3 cellular contexts compared by ENCODE assay signal in the genomic region with DNA sequence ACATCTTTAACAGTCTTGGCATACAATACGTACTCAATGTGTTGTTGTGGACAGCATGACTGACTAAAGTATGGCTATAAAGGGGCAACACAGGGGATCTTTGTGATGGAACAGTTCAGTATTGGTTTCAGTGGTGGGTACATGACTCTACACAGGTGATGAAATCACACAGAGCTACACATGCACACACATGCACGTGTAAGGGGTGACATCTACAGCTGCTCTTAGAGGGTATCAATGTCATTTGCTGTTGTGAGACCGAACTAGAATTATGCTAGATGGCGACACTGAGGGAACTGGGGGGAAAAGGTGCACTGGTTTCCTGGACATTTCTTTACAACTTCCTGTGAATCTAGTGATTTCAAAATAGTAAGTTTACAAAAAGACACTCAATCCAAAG.
TF ChIP-seq lines count a peak whose summit lies in the region.

No MANE protein-coding gene starts in this region.

TF ChIP-seq in SK-N-SH, 30 proteins besides CTCF, POLR2A, EP300 and RAD21:
- TF ChIP-seq, protein P1, sequence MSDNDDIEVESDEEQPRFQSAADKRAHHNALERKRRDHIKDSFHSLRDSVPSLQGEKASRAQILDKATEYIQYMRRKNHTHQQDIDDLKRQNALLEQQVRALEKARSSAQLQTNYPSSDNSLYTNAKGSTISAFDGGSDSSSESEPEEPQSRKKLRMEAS (IDR thresholded peaks at IDR 0.05; ENCODE audit: low read depth) = no peak
- TF ChIP-seq GABPA (IDR thresholded peaks at IDR 0.05; ENCODE audit: low read depth) (no peak), YY1 (IDR thresholded peaks at IDR 0.05; ENCODE audit: low read depth) (no peak), NRF1 (IDR thresholded peaks at IDR 0.05; ENCODE audit: low read depth, low read length) (no peak), JUND (IDR thresholded peaks at IDR 0.05) (no peak), EZH2phosphoT487 (IDR thresholded peaks at IDR 0.05; ENCODE audit: borderline replicate concordance, low read depth) (no peak), RXRA (IDR thresholded peaks at IDR 0.05; ENCODE audit: borderline replicate concordance, low read depth) (no peak), FOXJ3 (CRISPR knock-in tag; IDR thresholded peaks at IDR 0.05) (no peak), TAF1 (IDR thresholded peaks at IDR 0.05; ENCODE audit: borderline replicate concordance, low read depth, low read length) (no peak), GATA2 (CRISPR knock-in tag; IDR thresholded peaks at IDR 0.05) (no peak), SMC3 (IDR thresholded peaks at IDR 0.05; ENCODE audit: low read depth, low read length) (no peak), TCF12 (IDR thresholded peaks at IDR 0.05) (no peak)

TF ChIP-seq in SK-N-SH treated with all-trans-retinoic acid at 6 μM for 48 hours, 23 proteins besides CTCF, POLR2A, EP300 and RAD21:
- TF ChIP-seq ZC3H10 (CRISPR knock-in tag; IDR thresholded peaks at IDR 0.05) = no peak
- TF ChIP-seq, protein P2, sequence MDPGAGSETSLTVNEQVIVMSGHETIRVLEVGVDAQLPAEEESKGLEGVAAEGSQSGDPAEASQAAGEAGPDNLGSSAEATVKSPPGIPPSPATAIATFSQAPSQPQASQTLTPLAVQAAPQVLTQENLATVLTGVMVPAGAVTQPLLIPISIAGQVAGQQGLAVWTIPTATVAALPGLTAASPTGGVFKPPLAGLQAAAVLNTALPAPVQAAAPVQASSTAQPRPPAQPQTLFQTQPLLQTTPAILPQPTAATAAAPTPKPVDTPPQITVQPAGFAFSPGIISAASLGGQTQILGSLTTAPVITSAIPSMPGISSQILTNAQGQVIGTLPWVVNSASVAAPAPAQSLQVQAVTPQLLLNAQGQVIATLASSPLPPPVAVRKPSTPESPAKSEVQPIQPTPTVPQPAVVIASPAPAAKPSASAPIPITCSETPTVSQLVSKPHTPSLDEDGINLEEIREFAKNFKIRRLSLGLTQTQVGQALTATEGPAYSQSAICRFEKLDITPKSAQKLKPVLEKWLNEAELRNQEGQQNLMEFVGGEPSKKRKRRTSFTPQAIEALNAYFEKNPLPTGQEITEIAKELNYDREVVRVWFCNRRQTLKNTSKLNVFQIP (CRISPR knock-in tag; IDR thresholded peaks at IDR 0.05; ENCODE audit: borderline replicate concordance, low read depth) = no peak
- TF ChIP-seq, protein P3, sequence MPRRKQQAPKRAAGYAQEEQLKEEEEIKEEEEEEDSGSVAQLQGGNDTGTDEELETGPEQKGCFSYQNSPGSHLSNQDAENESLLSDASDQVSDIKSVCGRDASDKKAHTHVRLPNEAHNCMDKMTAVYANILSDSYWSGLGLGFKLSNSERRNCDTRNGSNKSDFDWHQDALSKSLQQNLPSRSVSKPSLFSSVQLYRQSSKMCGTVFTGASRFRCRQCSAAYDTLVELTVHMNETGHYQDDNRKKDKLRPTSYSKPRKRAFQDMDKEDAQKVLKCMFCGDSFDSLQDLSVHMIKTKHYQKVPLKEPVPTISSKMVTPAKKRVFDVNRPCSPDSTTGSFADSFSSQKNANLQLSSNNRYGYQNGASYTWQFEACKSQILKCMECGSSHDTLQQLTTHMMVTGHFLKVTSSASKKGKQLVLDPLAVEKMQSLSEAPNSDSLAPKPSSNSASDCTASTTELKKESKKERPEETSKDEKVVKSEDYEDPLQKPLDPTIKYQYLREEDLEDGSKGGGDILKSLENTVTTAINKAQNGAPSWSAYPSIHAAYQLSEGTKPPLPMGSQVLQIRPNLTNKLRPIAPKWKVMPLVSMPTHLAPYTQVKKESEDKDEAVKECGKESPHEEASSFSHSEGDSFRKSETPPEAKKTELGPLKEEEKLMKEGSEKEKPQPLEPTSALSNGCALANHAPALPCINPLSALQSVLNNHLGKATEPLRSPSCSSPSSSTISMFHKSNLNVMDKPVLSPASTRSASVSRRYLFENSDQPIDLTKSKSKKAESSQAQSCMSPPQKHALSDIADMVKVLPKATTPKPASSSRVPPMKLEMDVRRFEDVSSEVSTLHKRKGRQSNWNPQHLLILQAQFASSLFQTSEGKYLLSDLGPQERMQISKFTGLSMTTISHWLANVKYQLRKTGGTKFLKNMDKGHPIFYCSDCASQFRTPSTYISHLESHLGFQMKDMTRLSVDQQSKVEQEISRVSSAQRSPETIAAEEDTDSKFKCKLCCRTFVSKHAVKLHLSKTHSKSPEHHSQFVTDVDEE (CRISPR knock-in tag; IDR thresholded peaks at IDR 0.05) = no peak
- TF ChIP-seq GLIS3 (CRISPR knock-in tag; IDR thresholded peaks at IDR 0.05) = no peak
- TF ChIP-seq ZNF8 (CRISPR knock-in tag; IDR thresholded peaks at IDR 0.05) = no peak
- no peak for TF ChIP-seq CSDC2 (CRISPR knock-in tag; IDR thresholded peaks at IDR 0.05)
- TF ChIP-seq, protein P4, sequence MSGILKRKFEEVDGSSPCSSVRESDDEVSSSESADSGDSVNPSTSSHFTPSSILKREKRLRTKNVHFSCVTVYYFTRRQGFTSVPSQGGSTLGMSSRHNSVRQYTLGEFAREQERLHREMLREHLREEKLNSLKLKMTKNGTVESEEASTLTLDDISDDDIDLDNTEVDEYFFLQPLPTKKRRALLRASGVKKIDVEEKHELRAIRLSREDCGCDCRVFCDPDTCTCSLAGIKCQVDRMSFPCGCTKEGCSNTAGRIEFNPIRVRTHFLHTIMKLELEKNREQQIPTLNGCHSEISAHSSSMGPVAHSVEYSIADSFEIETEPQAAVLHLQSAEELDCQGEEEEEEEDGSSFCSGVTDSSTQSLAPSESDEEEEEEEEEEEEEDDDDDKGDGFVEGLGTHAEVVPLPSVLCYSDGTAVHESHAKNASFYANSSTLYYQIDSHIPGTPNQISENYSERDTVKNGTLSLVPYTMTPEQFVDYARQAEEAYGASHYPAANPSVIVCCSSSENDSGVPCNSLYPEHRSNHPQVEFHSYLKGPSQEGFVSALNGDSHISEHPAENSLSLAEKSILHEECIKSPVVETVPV (CRISPR knock-in tag; IDR thresholded peaks at IDR 0.05) = no peak
- TF ChIP-seq OSR1 (CRISPR knock-in tag; IDR thresholded peaks at IDR 0.05) = no peak
- no peak for TF ChIP-seq RARB (CRISPR knock-in tag; IDR thresholded peaks at IDR 0.05)
- no peak for TF ChIP-seq ZNF565 (CRISPR knock-in tag; conservative IDR thresholded peaks at IDR 0.05; ENCODE audit: low read depth)
- no peak for TF ChIP-seq ZFP3 (CRISPR knock-in tag; IDR thresholded peaks at IDR 0.05)
- no peak for TF ChIP-seq ESRRG (CRISPR knock-in tag; IDR thresholded peaks at IDR 0.05)
- TF ChIP-seq SNAI2 (CRISPR knock-in tag; IDR thresholded peaks at IDR 0.05) = no peak
- no peak for TF ChIP-seq ZNF70 (CRISPR knock-in tag; IDR thresholded peaks at IDR 0.05)
- no peak for TF ChIP-seq TCF4 (CRISPR knock-in tag; IDR thresholded peaks at IDR 0.05; ENCODE audit: borderline replicate concordance)
- TF ChIP-seq, protein P5, sequence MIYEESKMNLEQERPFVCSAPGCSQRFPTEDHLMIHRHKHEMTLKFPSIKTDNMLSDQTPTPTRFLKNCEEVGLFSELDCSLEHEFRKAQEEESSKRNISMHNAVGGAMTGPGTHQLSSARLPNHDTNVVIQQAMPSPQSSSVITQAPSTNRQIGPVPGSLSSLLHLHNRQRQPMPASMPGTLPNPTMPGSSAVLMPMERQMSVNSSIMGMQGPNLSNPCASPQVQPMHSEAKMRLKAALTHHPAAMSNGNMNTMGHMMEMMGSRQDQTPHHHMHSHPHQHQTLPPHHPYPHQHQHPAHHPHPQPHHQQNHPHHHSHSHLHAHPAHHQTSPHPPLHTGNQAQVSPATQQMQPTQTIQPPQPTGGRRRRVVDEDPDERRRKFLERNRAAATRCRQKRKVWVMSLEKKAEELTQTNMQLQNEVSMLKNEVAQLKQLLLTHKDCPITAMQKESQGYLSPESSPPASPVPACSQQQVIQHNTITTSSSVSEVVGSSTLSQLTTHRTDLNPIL (CRISPR knock-in tag; IDR thresholded peaks at IDR 0.05; ENCODE audit: low read depth) = no peak
- no peak for TF ChIP-seq ISL1 (CRISPR knock-in tag; IDR thresholded peaks at IDR 0.05)
- no peak for TF ChIP-seq ARNTL (CRISPR knock-in tag; IDR thresholded peaks at IDR 0.05; ENCODE audit: borderline replicate concordance, low read depth)

TF ChIP-seq in endothelial cell of umbilical vein, 7 proteins besides CTCF, POLR2A, EP300 and RAD21:
- TF ChIP-seq POLR2AphosphoS5 (IDR thresholded peaks at IDR 0.05; ENCODE audit: insufficient read depth, low read depth, low read length) (no peak), FOS (IDR thresholded peaks at IDR 0.05; ENCODE audit: borderline replicate concordance, insufficient read depth, low read length) (no peak), GATA2 (IDR thresholded peaks at IDR 0.05; ENCODE audit: insufficient read depth, insufficient read length, low read depth, low read length) (no peak), MYC (IDR thresholded peaks at IDR 0.05; ENCODE audit: low read depth, low read length) (no peak), JUN (IDR thresholded peaks at IDR 0.05; ENCODE audit: borderline replicate concordance, insufficient read depth, insufficient read length, low read depth) (no peak), EZH2 (IDR thresholded peaks at IDR 0.05; ENCODE audit: borderline replicate concordance, low read depth, low read length, severe bottlenecking) (no peak)
- TF ChIP-seq, protein P1 (IDR thresholded peaks at IDR 0.05; ENCODE audit: insufficient read depth, insufficient read length) = no peak
